ENCODE assay signal across 9 cellular contexts in genomic region chr4:74682567-74683359, GRCh38.
DNase-seq lines count a peak whose midpoint lies in the region; TF ChIP-seq lines count a peak whose summit lies in the region.
"Had no signal": no experiment of that assay in that cellular context is flagged by ENCODE, and none has a peak within 500 bp of the region (broad histone marks: within the 10 kb centered on the region; RNA-seq: fewer than 3 reads in every experiment).

No MANE protein-coding gene starts in this region.

- peaks cover 5% of the 10 kb centered on the region; the same call in 1 of the 2 replicates for H3K36me3 Mint-ChIP-seq in HFFc6 (ENCODE audit: low read depth)
- no peaks in the 10 kb centered on the region for H3K36me3 Mint-ChIP-seq in activated CD4-positive, alpha-beta memory T cell treated with anti-CD3 and anti-CD28 coated beads, Interleukin-2, amount 10 ng/mL, durations not matched to agents 7 days and 5 days (ENCODE audit: low read depth)

- no peaks in the 10 kb centered on the region for H3K9me3 Mint-ChIP-seq in HFFc6
- H3K9me3 Mint-ChIP-seq in activated CD4-positive, alpha-beta memory T cell treated with anti-CD3 and anti-CD28 coated beads, Interleukin-2, amount 10 ng/mL, durations not matched to agents 7 days and 5 days: no peaks in the 10 kb centered on the region

- no peak overlapping the region for H3K9ac ChIP-seq in adipocyte (ENCODE audit: low read length)

- no peak overlapping the region for H3K4me3 Mint-ChIP-seq in HFFc6
- no peak overlapping the region for H3K4me3 Mint-ChIP-seq in activated CD4-positive, alpha-beta memory T cell treated with anti-CD3 and anti-CD28 coated beads, Interleukin-2, amount 10 ng/mL, durations not matched to agents 7 days and 5 days

- no peak for TF ChIP-seq CTCF in HFFc6 (IDR thresholded peaks at IDR 0.05)

- no peaks in the 10 kb centered on the region for H3K9me3 ChIP-seq in adipocyte (ENCODE audit: control insufficient read depth, low read length)

- POLR2A ChIA-PET in activated CD4-positive, alpha-beta memory T cell treated with anti-CD3 and anti-CD28 coated beads, Interleukin-2, amount 10 ng/mL, durations not matched to agents 7 days and 5 days (lab: Charles Lee): no interaction called here

- no peaks in the 10 kb centered on the region for H3K27me3 Mint-ChIP-seq in HFFc6 (ENCODE audit: insufficient read depth)
- peaks cover 5% of the 10 kb centered on the region for H3K27me3 Mint-ChIP-seq in activated CD4-positive, alpha-beta memory T cell treated with anti-CD3 and anti-CD28 coated beads, Interleukin-2, amount 10 ng/mL, durations not matched to agents 7 days and 5 days

- DNase-seq in ACHN: peak; percentile 95
- DNase-seq in HFFc6: peak; percentile 97
- peak; percentile 67 for DNase-seq in adipocyte (ENCODE audit: low read depth)
- DNase-seq in iris pigment epithelial cell (ENCODE audit: low read depth): peak; percentile 95
- no peak for DNase-seq in activated effector memory CD4-positive, alpha-beta T cell treated with anti-CD3 and anti-CD28 coated beads, Interleukin-2, amount 50 U/mL, for 16 hours
- DNase-seq in NCI-H774 (lab: John Stamatoyannopoulos, UW): no peak
- DNase-seq in activated CD4-positive, alpha-beta memory T cell treated with anti-CD3 and anti-CD28 coated beads, Interleukin-2, amount 10 ng/mL, durations not matched to agents 7 days and 5 days: no peak
- no peak for DNase-seq in NCI-H526 treated with DMSO at 0.1 percent for 48 hours (lab: John Stamatoyannopoulos, UW)
- DNase-seq: NCI-H1694 treated with DMSO at 0.1 percent for 48 hours had no signal

- H3K4me1 ChIP-seq in adipocyte (ENCODE audit: control insufficient read depth, insufficient read depth, low read length): peaks cover 7% of the 10 kb centered on the region

- no peaks in the 10 kb centered on the region for H3K36me3 ChIP-seq in adipocyte (ENCODE audit: control insufficient read depth, insufficient read depth, low read length, severe bottlenecking)

- no peak overlapping the region for H3K4me3 ChIP-seq in adipocyte (ENCODE audit: low read length)

- H3K27me3 ChIP-seq in adipocyte (replicated peaks; ENCODE audit: control insufficient read depth, insufficient read depth, low read length): no peaks in the 10 kb centered on the region

- CTCF ChIA-PET in activated CD4-positive, alpha-beta memory T cell treated with anti-CD3 and anti-CD28 coated beads, Interleukin-2, amount 10 ng/mL, durations not matched to agents 7 days and 5 days (lab: Charles Lee): no interaction called here

- in situ Hi-C loops in ACHN (cut with HindIII; ENCODE audit: low pct_ligation_motif_present, low pct_unique_long_range_greater_than_20kb, low sequenced_read_pairs): no loop called here

- peak overlapping the region; percentile 87 for H3K27ac Mint-ChIP-seq in HFFc6
- H3K27ac Mint-ChIP-seq in activated CD4-positive, alpha-beta memory T cell treated with anti-CD3 and anti-CD28 coated beads, Interleukin-2, amount 10 ng/mL, durations not matched to agents 7 days and 5 days: no peak overlapping the region

- H3K4me1 Mint-ChIP-seq in HFFc6 (ENCODE audit: low read depth): peaks cover 26% of the 10 kb centered on the region
- H3K4me1 Mint-ChIP-seq in activated CD4-positive, alpha-beta memory T cell treated with anti-CD3 and anti-CD28 coated beads, Interleukin-2, amount 10 ng/mL, durations not matched to agents 7 days and 5 days: no peaks in the 10 kb centered on the region

Comparison
In these comparisons a context has a peak if more than half of its experiments do, and no peak if none do; other contexts are left out.
1. DNase-seq: peak in ACHN (single experiment), HFFc6 (single experiment), adipocyte (single experiment) and iris pigment epithelial cell (single experiment); none in activated effector memory CD4-positive, alpha-beta T cell treated with anti-CD3 and anti-CD28 coated beads, Interleukin-2, amount 50 U/mL, for 16 hours (single experiment), NCI-H774 (single experiment), activated CD4-positive, alpha-beta memory T cell treated with anti-CD3 and anti-CD28 coated beads, Interleukin-2, amount 10 ng/mL, durations not matched to agents 7 days and 5 days (single experiment) and NCI-H526 treated with DMSO at 0.1 percent for 48 hours (single experiment).